In the genomic region with DNA sequence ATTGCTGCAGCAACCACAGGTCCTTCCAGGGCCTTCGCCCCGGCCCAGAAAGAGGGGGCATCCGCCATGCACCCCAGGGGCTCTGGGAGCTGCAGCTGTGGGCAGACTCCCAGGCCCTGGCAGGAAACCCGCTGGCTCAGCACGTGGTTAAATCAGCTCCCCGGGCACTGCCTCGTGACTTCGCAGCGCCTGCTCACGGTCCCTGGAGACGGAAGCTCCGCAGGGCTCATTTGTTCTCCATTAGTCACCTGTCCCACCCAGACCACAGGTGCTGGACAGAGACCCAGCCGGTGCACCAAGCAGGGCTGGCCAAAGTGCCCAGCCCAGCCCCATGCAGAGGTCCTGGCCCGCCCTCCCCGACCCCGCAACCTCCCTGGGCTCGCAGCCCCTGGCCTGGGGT, we compare ENCODE assay signal across 8 cellular contexts. TPM values are rescaled to one million over a fixed set of nuclear protein-coding genes. Genes with fewer than 3 reads are reported as not detected.
DNase-seq lines count a peak whose midpoint lies in the region; ATAC-seq and TF ChIP-seq lines count a peak whose summit lies in the region.
"Had no signal": no experiment of that assay in that cellular context is flagged by ENCODE, and none has a peak within 500 bp of the region (broad histone marks: within the 10 kb centered on the region; RNA-seq: fewer than 3 reads in every experiment).

No MANE protein-coding gene starts in this region.

- H3K27ac Mint-ChIP-seq in activated T-cell treated with anti-CD3 and anti-CD28 coated beads, Interleukin-2, amount 50 U/mL, for 24 hours = no peak overlapping the region
- no peak overlapping the region for H3K27ac Mint-ChIP-seq in activated T-helper 17 cell treated with anti-CD3 and anti-CD28 coated beads, Interleukin-2, amount 50 U/mL, for 72 hours

- H2AFZ ChIP-seq in neuronal stem cell (ENCODE audit: low read length) = no peak overlapping the region

- no peak overlapping the region for H2BK12ac ChIP-seq in neuronal stem cell (ENCODE audit: low read length)

- H3K23ac ChIP-seq in neuronal stem cell (ENCODE audit: low read depth, low read length, poor library complexity) = no peak overlapping the region

- no peaks in the 10 kb centered on the region for H3K9me3 ChIP-seq in body of pancreas
- H3K9me3 ChIP-seq in neuronal stem cell (replicated peaks in 1 of 2; ENCODE audit: control insufficient read depth in 2 of 2, insufficient read depth in 1 of 2, low read depth in 1 of 2, low read length in 2 of 2) = no peaks in the 10 kb centered on the region
- H3K9me3 ChIP-seq: suprapubic skin had no signal

- H3K27ac ChIP-seq in body of pancreas = no peak overlapping the region
- H3K27ac ChIP-seq in neuronal stem cell (replicated peaks; ENCODE audit: low read length) = no peak overlapping the region
- H3K27ac ChIP-seq: suprapubic skin had no signal

- H3K27me3 Mint-ChIP-seq in activated T-cell treated with anti-CD3 and anti-CD28 coated beads, Interleukin-2, amount 50 U/mL, for 24 hours = peaks cover 48% of the 10 kb centered on the region
- H3K27me3 Mint-ChIP-seq in activated T-helper 17 cell treated with anti-CD3 and anti-CD28 coated beads, Interleukin-2, amount 50 U/mL, for 72 hours = peaks cover 11% of the 10 kb centered on the region

- H3K9ac ChIP-seq in neuronal stem cell (ENCODE audit: low read depth, low read length, poor library complexity) = no peak overlapping the region

- no peak for ATAC-seq in body of pancreas
- ATAC-seq in activated T-helper 17 cell treated with anti-CD3 and anti-CD28 coated beads, Interleukin-2, amount 50 U/mL, for 72 hours (replicated peaks) = no peak

- H3K9me3 Mint-ChIP-seq in activated T-cell treated with anti-CD3 and anti-CD28 coated beads, Interleukin-2, amount 50 U/mL, for 24 hours = no peaks in the 10 kb centered on the region
- H3K9me3 Mint-ChIP-seq in activated T-helper 17 cell treated with anti-CD3 and anti-CD28 coated beads, Interleukin-2, amount 50 U/mL, for 72 hours = no peaks in the 10 kb centered on the region

- intact Hi-C loops in body of pancreas (cut with DNase I) = no loop called here

- no peak overlapping the region for H4K8ac ChIP-seq in neuronal stem cell (ENCODE audit: low read depth, low read length)

- H3K79me1 ChIP-seq in neuronal stem cell (ENCODE audit: low read depth, low read length) = peaks cover 40% of the 10 kb centered on the region

- no peak overlapping the region for H4K91ac ChIP-seq in neuronal stem cell (ENCODE audit: low read depth, low read length, poor library complexity)

- 22 to 60% methylated on average over 3 to 15 of the region's 17 CpGs for WGBS in body of pancreas, 2 donors
- WGBS in neuronal stem cell (ENCODE audit: extremely low coverage in 2 of 2, insufficient read length in 2 of 2, insufficient replicate concordance in 1 of 2), 2 donors = no CpG with 5 or more reads among the region's 17 CpGs

- H3K4me1 ChIP-seq in body of pancreas (no peaks in the 10 kb centered on the region), neuronal stem cell (ENCODE audit: control insufficient read depth in 2 of 2, insufficient read depth in 1 of 2, low read depth in 1 of 2, low read length in 2 of 2) (peaks cover 20 to 32% of the 10 kb centered on the region in 2 donors)

- no peak overlapping the region for H2BK120ac ChIP-seq in neuronal stem cell (ENCODE audit: low read depth, low read length)

- peak overlapping the region; percentile 53 for H2BK5ac ChIP-seq in neuronal stem cell (ENCODE audit: low read length)

- H2AK5ac ChIP-seq in neuronal stem cell (ENCODE audit: low read depth, low read length) = no peak overlapping the region

- H3K4me3 ChIP-seq in body of pancreas (no peak overlapping the region), neuronal stem cell (ENCODE audit: low read length in 2 of 2) (no peak overlapping the region)
- H3K4me3 ChIP-seq: suprapubic skin had no signal

- TF ChIP-seq CTCF in body of pancreas (IDR thresholded peaks at IDR 0.05) = no peak

- H3K4me2 ChIP-seq in neuronal stem cell (ENCODE audit: insufficient read depth, low read length, poor library complexity, severe bottlenecking) = no peak overlapping the region

- H3K36me3 Mint-ChIP-seq in activated T-cell treated with anti-CD3 and anti-CD28 coated beads, Interleukin-2, amount 50 U/mL, for 24 hours (ENCODE audit: low read depth) = no peaks in the 10 kb centered on the region
- H3K36me3 Mint-ChIP-seq in activated T-helper 17 cell treated with anti-CD3 and anti-CD28 coated beads, Interleukin-2, amount 50 U/mL, for 72 hours (ENCODE audit: low read depth) = no peaks in the 10 kb centered on the region

- DNase-seq in EL (peak; percentile 29), NCI-H1092 treated with DMSO at 0.1 percent for 48 hours (lab: John Stamatoyannopoulos, UW) (peak; percentile 62), body of pancreas (peak in 3 of 4 donors; percentile 42 to 50 (median 49)), neuronal stem cell (ENCODE audit: low spot score) (no peak), iPS-NIHi7 (ENCODE audit: extremely low spot score) (no peak)
- DNase-seq in activated T-cell treated with anti-CD3 and anti-CD28 coated beads, Interleukin-2, amount 50 U/mL, for 24 hours = no peak

- no peak overlapping the region for H3K18ac ChIP-seq in neuronal stem cell (ENCODE audit: low read length)

- H3K27me3 ChIP-seq in body of pancreas (peaks cover 0 to 7% of the 10 kb centered on the region in 2 donors), neuronal stem cell (ENCODE audit: control insufficient read depth in 3 of 3, insufficient read depth in 3 of 3, low read depth in 1 of 3, low read length in 3 of 3) (no peaks in the 10 kb centered on the region)

- H3K14ac ChIP-seq in neuronal stem cell (ENCODE audit: low read length) = no peak overlapping the region

- no peak overlapping the region for H3K4ac ChIP-seq in neuronal stem cell (ENCODE audit: low read length)

- TF ChIP-seq POLR2A in body of pancreas (IDR thresholded peaks at IDR 0.05) = no peak

- H3K36me3 ChIP-seq in body of pancreas (replicated peaks in 1 of 2; ENCODE audit: insufficient read depth in 1 of 2, low read depth in 2 of 2) = no peaks in the 10 kb centered on the region
- peaks cover 0 to 32% of the 10 kb centered on the region in 2 donors for H3K36me3 ChIP-seq in neuronal stem cell (replicated peaks in 1 of 2; ENCODE audit: control insufficient read depth in 2 of 2, insufficient read depth in 2 of 2, low read length in 2 of 2)
- H3K36me3 ChIP-seq: suprapubic skin had no signal

- peaks cover 6% of the 10 kb centered on the region for H3K4me1 Mint-ChIP-seq in activated T-cell treated with anti-CD3 and anti-CD28 coated beads, Interleukin-2, amount 50 U/mL, for 24 hours (ENCODE audit: low read depth)
- H3K4me1 Mint-ChIP-seq in activated T-helper 17 cell treated with anti-CD3 and anti-CD28 coated beads, Interleukin-2, amount 50 U/mL, for 72 hours = no peaks in the 10 kb centered on the region

- H2BK15ac ChIP-seq in neuronal stem cell (ENCODE audit: low read length) = no peak overlapping the region

- H3K4me3 Mint-ChIP-seq in activated T-cell treated with anti-CD3 and anti-CD28 coated beads, Interleukin-2, amount 50 U/mL, for 24 hours = no peak overlapping the region
- H3K4me3 Mint-ChIP-seq in activated T-helper 17 cell treated with anti-CD3 and anti-CD28 coated beads, Interleukin-2, amount 50 U/mL, for 72 hours = no peak overlapping the region

RNA-seq across cellular contexts. Expression of a gene that starts 14.7 kb away (rescaled TPM):
- total RNA-seq in body of pancreas = 1 to 10 TPM; 1.8 to 3.0 TPM
- 79.3 TPM for polyA plus RNA-seq in neuronal stem cell (2013, experiment 1 of 2)
- 73.4 TPM for polyA plus RNA-seq in neuronal stem cell (2013, experiment 2 of 2)
- total RNA-seq in activated T-helper 17 cell treated with anti-CD3 and anti-CD28 coated beads, Interleukin-2, amount 50 U/mL, for 72 hours = under 1 TPM in 1 of 2 donors, not detected in 1; 0.66 TPM

RNA-seq across cellular contexts. Expression of a gene that starts 41.1 kb away (rescaled TPM):
- total RNA-seq in body of pancreas = 10 to 100 TPM; 21.0 to 23.1 TPM
- polyA plus RNA-seq in neuronal stem cell (2013, experiment 1 of 2) = 0.57 TPM
- 0.96 TPM for polyA plus RNA-seq in neuronal stem cell (2013, experiment 2 of 2)
- 10 to 100 TPM in 1 of 2 donors, under 1 TPM in 1; 0.80 to 10.9 TPM for total RNA-seq in activated T-helper 17 cell treated with anti-CD3 and anti-CD28 coated beads, Interleukin-2, amount 50 U/mL, for 72 hours

Comparison
In these comparisons a context has a peak if more than half of its experiments do, and no peak if none do; other contexts are left out.
1. DNase-seq: peak in EL (single experiment), NCI-H1092 treated with DMSO at 0.1 percent for 48 hours (single experiment) and body of pancreas (3 of 4); none in neuronal stem cell (single experiment), activated T-cell treated with anti-CD3 and anti-CD28 coated beads, Interleukin-2, amount 50 U/mL, for 24 hours (single experiment) and iPS-NIHi7 (single experiment).